In genomic region chr5:26553079-26553478, GRCh38 we compare ENCODE assay signal across 14 cellular contexts.
DNase-seq lines count a peak whose midpoint lies in the region; ATAC-seq, FAIRE-seq and TF ChIP-seq lines count a peak whose summit lies in the region.
"Had no signal": no experiment of that assay in that cellular context is flagged by ENCODE, and none has a peak within 500 bp of the region (broad histone marks: within the 10 kb centered on the region; RNA-seq: fewer than 3 reads in every experiment).

No MANE protein-coding gene starts in this region.

- CTCF ChIA-PET in PC-3 (lab: Charles Lee): no interaction called here
- CTCF ChIA-PET in activated CD8-positive, alpha-beta memory T cell treated with anti-CD3 and anti-CD28 coated beads, Interleukin-2, amount 10 ng/mL, durations not matched to agents 7 days and 5 days (lab: Charles Lee): no interaction called here

- H3K27me3 ChIP-seq in PC-3 (ENCODE audit: low read length) (no peaks in the 10 kb centered on the region), vagina (no peaks in the 10 kb centered on the region)

- intact Hi-C loops in PC-3 (cut with micrococcal nuclease) (loop anchor here (1.0 kb wide), 1 partner anchor 96 kb away; no protein-coding TSS in a partner anchor), vagina (cut with DNase I) (no loop called here)

- FAIRE-seq in GM12891 (lab: Jason Lieb, UNC): no peak
- FAIRE-seq: kidney had no signal

- DNase-seq in Daoy (ENCODE audit: low read depth) (peak; percentile 5), NCI-H146 treated with DMSO at 0.1 percent for 48 hours (lab: John Stamatoyannopoulos, UW; ENCODE audit: unreplicated experiment) (peak; percentile 97), PC-3 (peak; percentile 91), iPS-NIHi11 (ENCODE audit: low spot score) (peak; percentile 14), vagina (ENCODE audit: extremely low spot score in 2 of 2) (no peak), GM12891 (ENCODE audit: insufficient read length, low spot score) (no peak)
- no peak for DNase-seq in activated CD8-positive, alpha-beta memory T cell treated with anti-CD3 and anti-CD28 coated beads, Interleukin-2, amount 10 ng/mL, durations not matched to agents 7 days and 5 days
- DNase-seq: CD4-positive, CD25-positive, alpha-beta regulatory T cell; kidney; nucleus accumbens; OCI-M1; stimulated activated naive CD8-positive, alpha-beta T cell treated with anti-CD3 and anti-CD28 coated beads, Interleukin-15, amount 100 ng/mL, for 72 hours had no signal

- no peaks in the 10 kb centered on the region for H4K20me1 ChIP-seq in PC-3 (ENCODE audit: low read length)

- ATAC-seq in PC-3: peak; percentile 100
- ATAC-seq in activated CD8-positive, alpha-beta memory T cell treated with anti-CD3 and anti-CD28 coated beads, Interleukin-2, amount 10 ng/mL, durations not matched to agents 7 days and 5 days: no peak
- no peak for ATAC-seq in GM18907 (IDR thresholded peaks at IDR 0.05; ENCODE audit: unreplicated experiment)
- ATAC-seq: stimulated activated naive CD8-positive, alpha-beta T cell treated with anti-CD3 and anti-CD28 coated beads, Interleukin-15, amount 100 ng/mL, for 72 hours had no signal

- BruUV-seq in PC-3 (replicated peaks; lab: Mats Ljungman, UMichigan): no TSS peak

- no peaks in the 10 kb centered on the region for H3K79me2 ChIP-seq in PC-3 (ENCODE audit: low read length)

- TF ChIP-seq POLR2A in vagina (IDR thresholded peaks at IDR 0.05) (no peak), GM12891 (IDR thresholded peaks at IDR 0.05; ENCODE audit: low read depth, low read length) (no peak)

- H3K9ac ChIP-seq in PC-3 (ENCODE audit: low read length): no peak overlapping the region

- no peaks in the 10 kb centered on the region for H3K9me2 ChIP-seq in PC-3 (replicated peaks; ENCODE audit: low read length)

- H3K27me3 Mint-ChIP-seq in activated CD8-positive, alpha-beta memory T cell treated with anti-CD3 and anti-CD28 coated beads, Interleukin-2, amount 10 ng/mL, durations not matched to agents 7 days and 5 days: no peaks in the 10 kb centered on the region
- H3K27me3 Mint-ChIP-seq: CD4-positive, CD25-positive, alpha-beta regulatory T cell; IgD-negative memory B cell; stimulated activated naive CD8-positive, alpha-beta T cell treated with anti-CD3 and anti-CD28 coated beads, Interleukin-15, amount 100 ng/mL, for 72 hours had no signal

- H3K4me2 ChIP-seq in PC-3 (ENCODE audit: low read length): no peak overlapping the region

- POLR2A ChIA-PET in PC-3 (lab: Charles Lee; ENCODE audit: unreplicated experiment): no interaction called here

- H3K4me3 ChIP-seq in PC-3 (ENCODE audit: low read length): no peak overlapping the region
- no peak overlapping the region for H3K4me3 ChIP-seq in vagina

- no peaks in the 10 kb centered on the region for H3F3A ChIP-seq in PC-3 (ENCODE audit: low read length, unreplicated experiment)

- H3K36me3 ChIP-seq in PC-3 (ENCODE audit: low read depth, low read length) (no peaks in the 10 kb centered on the region), vagina (no peaks in the 10 kb centered on the region)

- TF ChIP-seq CTCF in PC-3 (conservative IDR thresholded peaks at IDR 0.05; ENCODE audit: low read depth, low read length) (no peak), vagina (IDR thresholded peaks at IDR 0.05) (no peak)

- no peaks in the 10 kb centered on the region for H3K36me3 Mint-ChIP-seq in activated CD8-positive, alpha-beta memory T cell treated with anti-CD3 and anti-CD28 coated beads, Interleukin-2, amount 10 ng/mL, durations not matched to agents 7 days and 5 days
- H3K36me3 Mint-ChIP-seq: CD4-positive, CD25-positive, alpha-beta regulatory T cell; IgD-negative memory B cell had no signal

- no peak overlapping the region for H3K27ac Mint-ChIP-seq in activated CD8-positive, alpha-beta memory T cell treated with anti-CD3 and anti-CD28 coated beads, Interleukin-2, amount 10 ng/mL, durations not matched to agents 7 days and 5 days
- H3K27ac Mint-ChIP-seq: CD4-positive, CD25-positive, alpha-beta regulatory T cell; IgD-negative memory B cell; stimulated activated naive CD8-positive, alpha-beta T cell treated with anti-CD3 and anti-CD28 coated beads, Interleukin-15, amount 100 ng/mL, for 72 hours had no signal

- H3K4me1 ChIP-seq in PC-3 (ENCODE audit: insufficient read depth, low read length) (peaks cover 3% of the 10 kb centered on the region; the same call in 1 of the 2 replicates), vagina (no peaks in the 10 kb centered on the region)

- no peaks in the 10 kb centered on the region for H3K4me1 Mint-ChIP-seq in activated CD8-positive, alpha-beta memory T cell treated with anti-CD3 and anti-CD28 coated beads, Interleukin-2, amount 10 ng/mL, durations not matched to agents 7 days and 5 days
- H3K4me1 Mint-ChIP-seq: CD4-positive, CD25-positive, alpha-beta regulatory T cell; IgD-negative memory B cell; stimulated activated naive CD8-positive, alpha-beta T cell treated with anti-CD3 and anti-CD28 coated beads, Interleukin-15, amount 100 ng/mL, for 72 hours had no signal

- H3K9me3 ChIP-seq in PC-3 (ENCODE audit: low read length): no peaks in the 10 kb centered on the region
- H3K9me3 ChIP-seq in vagina: no peaks in the 10 kb centered on the region

- no peak overlapping the region for H2AFZ ChIP-seq in PC-3 (ENCODE audit: low read length)

- no peak overlapping the region for H3K4me3 Mint-ChIP-seq in activated CD8-positive, alpha-beta memory T cell treated with anti-CD3 and anti-CD28 coated beads, Interleukin-2, amount 10 ng/mL, durations not matched to agents 7 days and 5 days
- H3K4me3 Mint-ChIP-seq: CD4-positive, CD25-positive, alpha-beta regulatory T cell; IgD-negative memory B cell; stimulated activated naive CD8-positive, alpha-beta T cell treated with anti-CD3 and anti-CD28 coated beads, Interleukin-15, amount 100 ng/mL, for 72 hours had no signal

- H3K27ac ChIP-seq in PC-3 (ENCODE audit: low read length) (no peak overlapping the region), vagina (no peak overlapping the region)

- H3K9me3 Mint-ChIP-seq in activated CD8-positive, alpha-beta memory T cell treated with anti-CD3 and anti-CD28 coated beads, Interleukin-2, amount 10 ng/mL, durations not matched to agents 7 days and 5 days (ENCODE audit: low read depth): peaks cover 18% of the 10 kb centered on the region

TF ChIP-seq in GM12891, 5 proteins besides CTCF, POLR2A, EP300 and RAD21:
- TF ChIP-seq TAF1 (IDR thresholded peaks at IDR 0.05; ENCODE audit: low read depth, low read length) (no peak), POU2F2 (IDR thresholded peaks at IDR 0.05; ENCODE audit: low read depth, low read length) (no peak), POLR2AphosphoS5 (IDR thresholded peaks at IDR 0.05; ENCODE audit: low read depth, low read length) (no peak), SPI1 (IDR thresholded peaks at IDR 0.05; ENCODE audit: low read depth, low read length) (no peak), PAX5 (IDR thresholded peaks at IDR 0.05; ENCODE audit: insufficient read depth, low read length, severe bottlenecking) (no peak)

Comparison
In these comparisons a context has a peak if more than half of its experiments do, and no peak if none do; other contexts are left out.
1. DNase-seq: peak in Daoy (single experiment), NCI-H146 treated with DMSO at 0.1 percent for 48 hours (single experiment), PC-3 (single experiment) and iPS-NIHi11 (single experiment); none in activated CD8-positive, alpha-beta memory T cell treated with anti-CD3 and anti-CD28 coated beads, Interleukin-2, amount 10 ng/mL, durations not matched to agents 7 days and 5 days (single experiment), vagina (0 of 2) and GM12891 (single experiment).